8 cellular contexts compared by ENCODE assay signal in genomic region chr19:12669272-12670158, GRCh38. TPM values are rescaled to one million over a fixed set of nuclear protein-coding genes. Genes with fewer than 3 reads are reported as not detected.
DNase-seq lines count a peak whose midpoint lies in the region; ATAC-seq lines count a peak whose summit lies in the region.

No MANE protein-coding gene starts in this region.

- H3K4me1 ChIP-seq in HUES6 (ENCODE audit: control insufficient read depth, insufficient read depth, low read length) = peaks cover 12% of the 10 kb centered on the region; the same call in 1 of the 2 replicates
- peaks cover 21 to 25% of the 10 kb centered on the region in 2 donors for H3K4me1 ChIP-seq in esophagus (ENCODE audit: control insufficient read depth in 2 of 2, insufficient read depth in 2 of 2, low read length in 1 of 2)
- H3K4me1 ChIP-seq in mucosa of rectum (ENCODE audit: control insufficient read depth in 2 of 2, insufficient read depth in 2 of 2, low read length in 2 of 2) = peaks cover 34 to 37% of the 10 kb centered on the region in 2 donors

- peak; percentile 84 for DNase-seq in EL
- DNase-seq in OCI-M1 (lab: John Stamatoyannopoulos, UW) = peak; percentile 78
- peak; percentile 64 for DNase-seq in activated T-cell treated with anti-CD3 and anti-CD28 coated beads for 48 hours (ENCODE audit: low read depth)
- peak; percentile 85 for DNase-seq in stimulated activated CD8-positive, alpha-beta memory T cell treated with anti-CD3 and anti-CD28 coated beads, Interleukin-4, amount 100 ng/mL, for 48 hours

- H3K27me3 ChIP-seq in HUES6 (ENCODE audit: control insufficient read depth, insufficient read depth, low read length) (no peaks in the 10 kb centered on the region), esophagus (ENCODE audit: control insufficient read depth in 1 of 2, insufficient read depth in 2 of 2, low read length in 2 of 2) (no peaks in the 10 kb centered on the region), mucosa of rectum (ENCODE audit: control insufficient read depth in 2 of 2, insufficient read depth in 2 of 2, low read length in 2 of 2) (no peaks in the 10 kb centered on the region)

- ATAC-seq in GM19467 (IDR thresholded peaks at IDR 0.05; ENCODE audit: unreplicated experiment) = no peak

- H3K9ac ChIP-seq in HUES6 (ENCODE audit: low read length) = peak overlapping the region; percentile 86
- H3K9ac ChIP-seq in mucosa of rectum (ENCODE audit: low read depth in 1 of 2, low read length in 2 of 2) = peak overlapping the region; percentile 68 to 86

- H3K9me3 ChIP-seq in HUES6 (ENCODE audit: control insufficient read depth, insufficient read depth, low read depth, low read length) (no peaks in the 10 kb centered on the region), esophagus (ENCODE audit: control insufficient read depth in 2 of 2, insufficient read depth in 1 of 2, low read depth in 1 of 2, low read length in 1 of 2) (no peaks in the 10 kb centered on the region), mucosa of rectum (ENCODE audit: control insufficient read depth in 2 of 2, low read length in 2 of 2) (no peaks in the 10 kb centered on the region)

- H3K4me3 ChIP-seq in HUES6 (ENCODE audit: low read depth, low read length) = peak overlapping the region; percentile 85
- peak overlapping the region; percentile 75 to 90 for H3K4me3 ChIP-seq in esophagus (ENCODE audit: low read depth in 1 of 2, low read length in 2 of 2)
- peak overlapping the region; percentile 79 to 99 for H3K4me3 ChIP-seq in mucosa of rectum (ENCODE audit: low read length in 2 of 2)

- WGBS in esophagus, 2 donors = 0% methylated on average over 64 of the region's 64 CpGs

- H3K36me3 ChIP-seq in HUES6 (ENCODE audit: control insufficient read depth, insufficient read depth, low read length) (peaks cover 22% of the 10 kb centered on the region), esophagus (ENCODE audit: control insufficient read depth in 2 of 2, insufficient read depth in 2 of 2, low read length in 1 of 2) (peaks cover 6 to 20% of the 10 kb centered on the region in 2 donors), mucosa of rectum (ENCODE audit: control insufficient read depth in 2 of 2, insufficient read depth in 2 of 2, low read length in 2 of 2) (peaks cover 19 to 27% of the 10 kb centered on the region in 2 donors)

- H3K27ac ChIP-seq in HUES6 (ENCODE audit: low read depth, low read length) = peak overlapping the region; percentile 89
- peak overlapping the region; percentile 95 to 96 for H3K27ac ChIP-seq in esophagus (ENCODE audit: low read depth in 2 of 2, low read length in 1 of 2)
- peak overlapping the region; percentile 89 to 95 for H3K27ac ChIP-seq in mucosa of rectum (ENCODE audit: low read depth in 2 of 2, low read length in 2 of 2)

RNA-seq across cellular contexts. Expression of gene WDR83, which starts 2.9 kb away (rescaled TPM):
- 10 to 100 TPM in 1 of 2 donors, 1 to 10 TPM in 1; 8.9 to 14.4 TPM for polyA plus RNA-seq in esophagus

RNA-seq across cellular contexts. Expression of gene MAN2B1, which starts 3.0 kb away (rescaled TPM):
- 10 to 100 TPM; 22.6 to 26.6 TPM for polyA plus RNA-seq in esophagus

RNA-seq across cellular contexts. Expression of gene DHPS, which starts 12.2 kb away (rescaled TPM):
- polyA plus RNA-seq in esophagus = 10 to 100 TPM; 45.5 to 51.3 TPM

RNA-seq across cellular contexts. Expression of gene GNG14, which starts 18.3 kb away (rescaled TPM):
- not detected for polyA plus RNA-seq in esophagus

RNA-seq across cellular contexts. Expression of gene FBXW9, which starts 26.9 kb away (rescaled TPM):
- polyA plus RNA-seq in esophagus = 10 to 100 TPM in 1 of 2 donors, 1 to 10 TPM in 1; 5.0 to 12.3 TPM
